Comparison of ENCODE assay signal across 24 cellular contexts in the genomic region with DNA sequence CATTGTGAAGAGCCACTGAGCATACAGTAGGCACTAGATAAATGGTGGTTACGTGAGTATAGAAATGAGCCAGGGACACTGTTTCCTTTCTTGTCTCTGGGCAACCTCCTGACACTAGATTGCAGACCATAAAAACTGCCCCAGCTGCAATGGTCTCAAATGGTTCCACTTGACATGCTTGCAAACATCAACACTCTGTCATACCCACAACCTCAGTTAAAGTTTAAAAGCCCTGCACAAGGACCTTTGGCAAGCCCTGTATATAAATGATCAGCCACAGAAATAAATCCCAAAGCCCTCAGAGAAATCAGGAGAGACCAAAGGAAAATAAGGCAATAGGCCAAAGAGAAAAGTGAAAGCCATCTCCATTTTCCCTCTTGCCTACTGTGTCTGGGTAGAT. TPM values are rescaled to one million over a fixed set of nuclear protein-coding genes. Genes with fewer than 3 reads are reported as not detected.
DNase-seq lines count a peak whose midpoint lies in the region; ATAC-seq, FAIRE-seq and TF ChIP-seq lines count a peak whose summit lies in the region.
"Had no signal": no experiment of that assay in that cellular context is flagged by ENCODE, and none has a peak within 500 bp of the region (broad histone marks: within the 10 kb centered on the region; RNA-seq: fewer than 3 reads in every experiment).

No MANE protein-coding gene starts in this region.

- H3K36me3 ChIP-seq in right atrium auricular region (no peaks in the 10 kb centered on the region), Karpas-422 (ENCODE audit: insufficient read depth, low read length) (no peaks in the 10 kb centered on the region)
- H3K36me3 ChIP-seq: cardiac muscle cell, esophagus muscularis mucosa, SJCRH30 had no signal

- H3K27ac ChIP-seq in right atrium auricular region, result peak overlapping the region in 1 of 2 donors; percentile 58
- no peak overlapping the region for H3K27ac ChIP-seq in Karpas-422 (ENCODE audit: low read length)
- H3K27ac ChIP-seq: cardiac muscle cell, esophagus muscularis mucosa, SJCRH30, WERI-Rb-1 had no signal

- no peaks in the 10 kb centered on the region for H3K79me2 ChIP-seq in Karpas-422 (ENCODE audit: low read length)

- no peak for TF ChIP-seq CTCF in right atrium auricular region (IDR thresholded peaks at IDR 0.05)

- H3K4me2 ChIP-seq in Karpas-422 (ENCODE audit: low read depth, low read length, poor library complexity, severe bottlenecking), result no peak overlapping the region

- H3K27me3 ChIP-seq in right atrium auricular region (no peaks in the 10 kb centered on the region), Karpas-422 (ENCODE audit: low read length) (no peaks in the 10 kb centered on the region)
- H3K27me3 ChIP-seq: cardiac muscle cell, esophagus muscularis mucosa, SJCRH30 had no signal

- H3K9me3 ChIP-seq in right atrium auricular region, result no peaks in the 10 kb centered on the region
- H3K9me3 ChIP-seq in Karpas-422 (ENCODE audit: low read length), result no peaks in the 10 kb centered on the region
- H3K9me3 ChIP-seq: esophagus muscularis mucosa, SJCRH30 had no signal

- no peak overlapping the region for H2AFZ ChIP-seq in Karpas-422 (ENCODE audit: low read length)

- H3K4me1 ChIP-seq in right atrium auricular region (peaks cover 0 to 30% of the 10 kb centered on the region in 2 donors), Karpas-422 (ENCODE audit: low read length) (no peaks in the 10 kb centered on the region)

- ATAC-seq in left ventricle myocardium superior, result peak; percentile 28

- DNase-seq in left ventricle myocardium superior, result no peak
- no peak for DNase-seq in right atrium auricular region (ENCODE audit: low spot score)
- peak; percentile 63 for DNase-seq in RCC 7860 (ENCODE audit: low spot score)
- peak; percentile 77 for DNase-seq in left kidney (ENCODE audit: low read depth, low spot score)
- no peak for DNase-seq in NCI-H345 (lab: John Stamatoyannopoulos, UW)
- DNase-seq in COR-L47 (lab: John Stamatoyannopoulos, UW), result no peak
- no peak for DNase-seq in Karpas-422
- no peak for DNase-seq in activated effector memory CD4-positive, alpha-beta T cell treated with anti-CD3 and anti-CD28 coated beads, Interleukin-2, amount 50 U/mL, for 16 hours
- DNase-seq: activated CD4-positive, alpha-beta T cell treated with anti-CD3 and anti-CD28 coated beads, Interleukin-2, amount 50 U/mL, for 4 hours; activated gamma-delta T cell treated with Interleukin-2 at 50 U/mL for 16 hours; C1 segment of cervical spinal cord; mammary epithelial cell; naive B cell; NCI-H1092; NCI-H2081; NCI-H524; SJCRH30; stimulated activated CD4-positive, alpha-beta T cell treated with anti-CD3 and anti-CD28 coated beads, Interleukin-2, amount 100 ng/mL, for 48 hours; T-helper 2 cell; WERI-Rb-1 had no signal

- H4K20me1 ChIP-seq in Karpas-422 (ENCODE audit: insufficient read depth, low read depth, low read length), result no peaks in the 10 kb centered on the region

- FAIRE-seq in RCC 7860 (lab: Jason Lieb, UNC), result peak; percentile 94
- FAIRE-seq: GM12892, HTR-8/SVneo had no signal

- intact Hi-C loops in left ventricle myocardium superior (cut with micrococcal nuclease), result no loop called here

- no peaks in the 10 kb centered on the region for H3K9me2 ChIP-seq in Karpas-422 (replicated peaks; ENCODE audit: insufficient read depth, low read length)

- no peak overlapping the region for H3K9ac ChIP-seq in Karpas-422 (ENCODE audit: low read length)

- H3K4me3 ChIP-seq in right atrium auricular region (no peak overlapping the region), Karpas-422 (ENCODE audit: low read length) (no peak overlapping the region)
- H3K4me3 ChIP-seq: cardiac muscle cell, esophagus muscularis mucosa, SJCRH30 had no signal

RNA-seq across cellular contexts. Expression of gene PLEKHA7, which starts 20.7 kb away (rescaled TPM):
- total RNA-seq in left ventricle myocardium superior (19.2 TPM), right atrium auricular region (10 to 100 TPM; 18.8 to 24.6 TPM)
- total RNA-seq in Karpas-422 (2014; rRNA removed; shearing (Covaris generic); ENCODE audit: low replicate concordance), result 4.4 and 8.8 TPM in 2 replicates
- total RNA-seq: SJCRH30 had no signal

Comparison
In these comparisons a context has a peak if more than half of its experiments do, and no peak if none do; other contexts are left out.
1. DNase-seq: peak in RCC 7860 (single experiment) and left kidney (single experiment); none in left ventricle myocardium superior (single experiment), right atrium auricular region (single experiment), NCI-H345 (single experiment), COR-L47 (single experiment), Karpas-422 (single experiment) and activated effector memory CD4-positive, alpha-beta T cell treated with anti-CD3 and anti-CD28 coated beads, Interleukin-2, amount 50 U/mL, for 16 hours (single experiment).